ENCODE assay signal across 9 cellular contexts in genomic region chr7:128406986-128407589, GRCh38. TPM values are rescaled to one million over a fixed set of nuclear protein-coding genes. Genes with fewer than 3 reads are reported as not detected.
A peak's percentile ranks its signal among the peaks of the same experiment; 100 is the strongest.
DNase-seq lines count a peak whose midpoint lies in the region; ATAC-seq and TF ChIP-seq lines count a peak whose summit lies in the region.
"Had no signal": no experiment of that assay in that cellular context is flagged by ENCODE, and none has a peak within 500 bp of the region (broad histone marks: within the 10 kb centered on the region; RNA-seq: fewer than 3 reads in every experiment).

No MANE protein-coding gene starts in this region.

- WGBS in smooth muscle cell (ENCODE audit: low lambda C conversion rate) = 77% methylated on average over 5 of the region's 7 CpGs

- no peaks in the 10 kb centered on the region for H3K9me3 ChIP-seq in iPS-15b (ENCODE audit: control insufficient read depth, insufficient read depth, low read length)
- no peaks in the 10 kb centered on the region for H3K9me3 ChIP-seq in subcutaneous abdominal adipose tissue (ENCODE audit: control insufficient read depth in 5 of 5, low read length in 5 of 5)
- no peaks in the 10 kb centered on the region for H3K9me3 ChIP-seq in smooth muscle cell (replicated peaks; ENCODE audit: low read depth)

- peaks cover 14% of the 10 kb centered on the region for H3K27me3 Mint-ChIP-seq in activated CD8-positive, alpha-beta memory T cell treated with anti-CD3 and anti-CD28 coated beads, Interleukin-2, amount 10 ng/mL, durations not matched to agents 7 days and 5 days
- H3K27me3 Mint-ChIP-seq in activated CD8-positive, alpha-beta T cell treated with anti-CD3 and anti-CD28 coated beads for 36 hours = peaks cover 7% of the 10 kb centered on the region

- intact Hi-C loops in activated CD8-positive, alpha-beta T cell treated with anti-CD3 and anti-CD28 coated beads for 36 hours (cut with micrococcal nuclease) = loop anchor here (10.0 kb wide), 1 partner anchor 48 kb away; the partner anchor contains the start of gene HILPDA

- H3K27me3 ChIP-seq in iPS-15b (ENCODE audit: control insufficient read depth, insufficient read depth, low read length) (peaks cover 86% of the 10 kb centered on the region), subcutaneous abdominal adipose tissue (ENCODE audit: control insufficient read depth in 5 of 5, insufficient read depth in 4 of 5, low read length in 5 of 5) (no peaks in the 10 kb centered on the region), smooth muscle cell (ENCODE audit: low read depth) (no peaks in the 10 kb centered on the region)

- H3K79me2 ChIP-seq in smooth muscle cell (ENCODE audit: low read depth) = peaks cover 8% of the 10 kb centered on the region

- H3K4me2 ChIP-seq in smooth muscle cell = no peak overlapping the region

- no peak for ATAC-seq in activated CD8-positive, alpha-beta memory T cell treated with anti-CD3 and anti-CD28 coated beads, Interleukin-2, amount 10 ng/mL, durations not matched to agents 7 days and 5 days
- no peak for ATAC-seq in activated CD8-positive, alpha-beta T cell treated with anti-CD3 and anti-CD28 coated beads for 36 hours

- TF ChIP-seq CTCF in activated CD8-positive, alpha-beta T cell treated with anti-CD3 and anti-CD28 coated beads for 36 hours (IDR thresholded peaks at IDR 0.05) = no peak
- TF ChIP-seq CTCF in smooth muscle cell (IDR thresholded peaks at IDR 0.05; ENCODE audit: borderline replicate concordance, insufficient read depth, poor library complexity, severe bottlenecking) = no peak

- no peaks in the 10 kb centered on the region for H3K9me3 Mint-ChIP-seq in activated CD8-positive, alpha-beta memory T cell treated with anti-CD3 and anti-CD28 coated beads, Interleukin-2, amount 10 ng/mL, durations not matched to agents 7 days and 5 days (ENCODE audit: low read depth)
- H3K9me3 Mint-ChIP-seq in activated CD8-positive, alpha-beta T cell treated with anti-CD3 and anti-CD28 coated beads for 36 hours = no peaks in the 10 kb centered on the region

- H3K36me3 Mint-ChIP-seq in activated CD8-positive, alpha-beta memory T cell treated with anti-CD3 and anti-CD28 coated beads, Interleukin-2, amount 10 ng/mL, durations not matched to agents 7 days and 5 days = peaks cover 1% of the 10 kb centered on the region
- peaks cover 6% of the 10 kb centered on the region for H3K36me3 Mint-ChIP-seq in activated CD8-positive, alpha-beta T cell treated with anti-CD3 and anti-CD28 coated beads for 36 hours (ENCODE audit: low read depth)

- CTCF ChIA-PET in activated CD8-positive, alpha-beta memory T cell treated with anti-CD3 and anti-CD28 coated beads, Interleukin-2, amount 10 ng/mL, durations not matched to agents 7 days and 5 days (lab: Charles Lee) = interaction anchor here (1.1 to 22.8 kb wide), 7 partner anchors 7 to 60 kb away, joined by 3 to 355 read pairs (median 7); no protein-coding TSS in a partner anchor
- CTCF ChIA-PET in activated CD8-positive, alpha-beta T cell treated with anti-CD3 and anti-CD28 coated beads for 36 hours (lab: Charles Lee) = interaction anchor here (1.6 to 13.5 kb wide), 5 partner anchors 9 to 60 kb away, joined by 9 to 256 read pairs (median 11); no protein-coding TSS in a partner anchor

- peaks cover 20% of the 10 kb centered on the region for H3F3A ChIP-seq in smooth muscle cell (ENCODE audit: low read depth)

- H2AFZ ChIP-seq in smooth muscle cell (ENCODE audit: low read depth) = no peak overlapping the region

- H3K4me1 ChIP-seq in iPS-15b (ENCODE audit: control insufficient read depth, insufficient read depth, low read length) (peaks cover 19% of the 10 kb centered on the region), subcutaneous abdominal adipose tissue (ENCODE audit: control insufficient read depth in 5 of 5, insufficient read depth in 5 of 5, low read length in 5 of 5) (peaks cover 9 to 65% (median 60%) of the 10 kb centered on the region in 5 donors), smooth muscle cell (ENCODE audit: low read depth) (peaks cover 35% of the 10 kb centered on the region)

- POLR2A ChIA-PET in activated CD8-positive, alpha-beta T cell treated with anti-CD3 and anti-CD28 coated beads for 36 hours (lab: Charles Lee) = interaction anchor here (1.3 to 1.6 kb wide), 3 partner anchors 11 to 48 kb away, joined by 3 to 7 read pairs (median 5); partner anchors contain the start of gene HILPDA

- DNase-seq in activated CD8-positive, alpha-beta memory T cell treated with anti-CD3 and anti-CD28 coated beads, Interleukin-2, amount 10 ng/mL, durations not matched to agents 7 days and 5 days = no peak
- DNase-seq in activated CD8-positive, alpha-beta memory T cell treated with anti-CD3 and anti-CD28 coated beads, Interleukin-2, amount 50 U/mL, for 4 hours = no peak
- no peak for DNase-seq in activated CD8-positive, alpha-beta T cell treated with anti-CD3 and anti-CD28 coated beads for 36 hours
- DNase-seq in smooth muscle cell (lab: John Stamatoyannopoulos, UW; ENCODE audit: unreplicated experiment) (no peak), NCI-H1417 (lab: John Stamatoyannopoulos, UW) (no peak), medulla oblongata (ENCODE audit: extremely low spot score) (no peak)
- DNase-seq: NCI-H1105 treated with DMSO at 0.1 percent for 48 hours had no signal

- no peak overlapping the region for H3K27ac Mint-ChIP-seq in activated CD8-positive, alpha-beta memory T cell treated with anti-CD3 and anti-CD28 coated beads, Interleukin-2, amount 10 ng/mL, durations not matched to agents 7 days and 5 days
- no peak overlapping the region for H3K27ac Mint-ChIP-seq in activated CD8-positive, alpha-beta T cell treated with anti-CD3 and anti-CD28 coated beads for 36 hours

- H3K36me3 ChIP-seq in iPS-15b (ENCODE audit: control insufficient read depth, insufficient read depth, low read length) (no peaks in the 10 kb centered on the region), subcutaneous abdominal adipose tissue (ENCODE audit: control insufficient read depth in 5 of 5, insufficient read depth in 5 of 5, low read length in 5 of 5) (peaks cover 0 to 8% (median 0%) of the 10 kb centered on the region in 5 donors), smooth muscle cell (ENCODE audit: low read depth) (no peaks in the 10 kb centered on the region)

- peak overlapping the region; percentile 24 for H3K4me3 ChIP-seq in iPS-15b (ENCODE audit: low read depth, low read length)
- H3K4me3 ChIP-seq in subcutaneous abdominal adipose tissue (ENCODE audit: low read depth in 1 of 5, low read length in 5 of 5) = peak overlapping the region in 2 of 5 donors; percentile 48 to 63
- no peak overlapping the region for H3K4me3 ChIP-seq in smooth muscle cell

- peaks cover 33% of the 10 kb centered on the region for H3K4me1 Mint-ChIP-seq in activated CD8-positive, alpha-beta memory T cell treated with anti-CD3 and anti-CD28 coated beads, Interleukin-2, amount 10 ng/mL, durations not matched to agents 7 days and 5 days
- peaks cover 28% of the 10 kb centered on the region for H3K4me1 Mint-ChIP-seq in activated CD8-positive, alpha-beta T cell treated with anti-CD3 and anti-CD28 coated beads for 36 hours (ENCODE audit: low read depth)

- H3K4me3 Mint-ChIP-seq in activated CD8-positive, alpha-beta memory T cell treated with anti-CD3 and anti-CD28 coated beads, Interleukin-2, amount 10 ng/mL, durations not matched to agents 7 days and 5 days = peak overlapping the region; percentile 23
- H3K4me3 Mint-ChIP-seq in activated CD8-positive, alpha-beta T cell treated with anti-CD3 and anti-CD28 coated beads for 36 hours = peak overlapping the region; percentile 67

- H3K9ac ChIP-seq in iPS-15b (ENCODE audit: low read depth, low read length) = no peak overlapping the region
- peak overlapping the region; percentile 26 to 81 (median 60) for H3K9ac ChIP-seq in subcutaneous abdominal adipose tissue (ENCODE audit: low read length in 5 of 5)
- no peak overlapping the region for H3K9ac ChIP-seq in smooth muscle cell (ENCODE audit: low read depth)

- peaks cover 16% of the 10 kb centered on the region for H4K20me1 ChIP-seq in smooth muscle cell (ENCODE audit: low read depth)

- H3K27ac ChIP-seq in subcutaneous abdominal adipose tissue (ENCODE audit: low read depth, low read length) = peak overlapping the region; percentile 67
- H3K27ac ChIP-seq in smooth muscle cell (ENCODE audit: low read depth) = no peak overlapping the region

RNA-seq across cellular contexts. Expression of gene IMPDH1, which starts 2.7 kb away (rescaled TPM):
- total RNA-seq in activated CD8-positive, alpha-beta memory T cell treated with anti-CD3 and anti-CD28 coated beads, Interleukin-2, amount 10 ng/mL, durations not matched to agents 7 days and 5 days = 10 to 100 TPM; 54.1 to 62.8 TPM
- total RNA-seq in activated CD8-positive, alpha-beta T cell treated with anti-CD3 and anti-CD28 coated beads for 36 hours = 10 to 100 TPM; 60.5 to 68.1 TPM
- 48.4 and 56.0 TPM in 2 replicates for total RNA-seq in smooth muscle cell
- polyA plus RNA-seq in smooth muscle cell = 99.4 and 129 TPM in 2 replicates

RNA-seq across cellular contexts. Expression of gene PRRT4, which starts 45.6 kb away (rescaled TPM):
- under 1 TPM in 1 of 2 experiments, not detected in 1; 0.18 TPM for total RNA-seq in activated CD8-positive, alpha-beta memory T cell treated with anti-CD3 and anti-CD28 coated beads, Interleukin-2, amount 10 ng/mL, durations not matched to agents 7 days and 5 days
- under 1 TPM; 0.20 to 0.69 TPM for total RNA-seq in activated CD8-positive, alpha-beta T cell treated with anti-CD3 and anti-CD28 coated beads for 36 hours
- 0.09 and 2.5 TPM in 2 replicates for total RNA-seq in smooth muscle cell
- polyA plus RNA-seq in smooth muscle cell = 0.83 and 1.5 TPM in 2 replicates

RNA-seq across cellular contexts. Expression of gene HILPDA, which starts 48.6 kb away (rescaled TPM):
- total RNA-seq in activated CD8-positive, alpha-beta memory T cell treated with anti-CD3 and anti-CD28 coated beads, Interleukin-2, amount 10 ng/mL, durations not matched to agents 7 days and 5 days = 10 to 100 TPM; 13.2 to 24.0 TPM
- 100 to 1,000 TPM; 344 to 362 TPM for total RNA-seq in activated CD8-positive, alpha-beta T cell treated with anti-CD3 and anti-CD28 coated beads for 36 hours
- total RNA-seq in smooth muscle cell = 37.5 and 45.1 TPM in 2 replicates
- 90.2 and 109 TPM in 2 replicates for polyA plus RNA-seq in smooth muscle cell

Comparison
In these comparisons a context has a peak if more than half of its experiments do, and no peak if none do; other contexts are left out.
1. H3K9ac ChIP-seq: peak in subcutaneous abdominal adipose tissue (5 of 5); none in iPS-15b (single experiment) and smooth muscle cell (single experiment).